Comparison of ENCODE assay signal across 17 cellular contexts in the genomic region with DNA sequence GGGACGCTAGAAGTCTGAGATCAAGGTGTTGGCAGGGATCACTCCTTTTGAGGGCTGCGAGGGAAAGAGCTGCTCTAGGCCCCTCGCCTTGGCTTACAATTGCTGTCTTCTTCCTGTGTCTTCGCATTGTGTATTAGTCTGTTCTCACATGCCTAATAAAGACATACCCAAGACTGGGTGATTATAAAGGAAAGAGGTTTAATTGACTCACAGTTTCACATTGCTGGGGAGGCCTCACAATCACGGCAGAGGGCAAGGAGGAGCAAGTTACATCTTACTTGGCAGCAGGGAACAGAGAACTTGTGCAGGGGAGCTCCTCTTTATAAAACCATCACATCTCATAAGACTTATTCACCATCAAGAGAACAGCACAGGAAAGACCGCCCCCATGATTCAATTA.
"Had no signal": no experiment of that assay in that cellular context is flagged by ENCODE, and none has a peak within 500 bp of the region (broad histone marks: within the 10 kb centered on the region; RNA-seq: fewer than 3 reads in every experiment).

No MANE protein-coding gene starts in this region.

- H3K27ac ChIP-seq: adrenal gland, breast epithelium, coronary artery, foreskin keratinocyte, neural progenitor cell, prostate gland, thyroid gland had no signal

- H3K4me3 Mint-ChIP-seq: mesothelial cell of epicardium; neural progenitor cell; stimulated activated naive B cell treated with anti-CD40 and anti-IgM and Interleukin-4, amounts not matched to agents 10 μg/mL and 1 μg/mL and 100 μg/mL, for 72 hours; T-helper 2 cell treated with Interferon-gamma antibody and Interleukin-4, amounts not matched to agents 5 μg/mL and 100 μg/mL, for 36 hours had no signal

- H3K27me3 Mint-ChIP-seq: stimulated activated naive B cell treated with anti-CD40 and anti-IgM and Interleukin-4, amounts not matched to agents 10 μg/mL and 1 μg/mL and 100 μg/mL, for 72 hours had no signal

- DNase-seq: activated CD8-positive, alpha-beta memory T cell treated with anti-CD3 and anti-CD28 coated beads, Interleukin-2, amount 50 U/mL, for 4 hours; activated T-cell treated with anti-CD3 and anti-CD28 coated beads, Interleukin-2, amount 50 U/mL, for 72 hours; adrenal gland; foreskin keratinocyte; hypothalamus; right cardiac atrium; SK-N-SH; stimulated activated CD4-positive, alpha-beta T cell treated with anti-CD3 and anti-CD28 coated beads, Interleukin-4, amount 100 ng/mL, for 4 hours; stimulated activated naive B cell treated with anti-CD40 and anti-IgM and Interleukin-4, amounts not matched to agents 10 μg/mL and 1 μg/mL and 100 μg/mL, for 72 hours; thyroid gland had no signal

- H3K27ac Mint-ChIP-seq: activated T-cell treated with anti-CD3 and anti-CD28 coated beads, Interleukin-2, amount 50 U/mL, for 72 hours; mesothelial cell of epicardium; neural progenitor cell; stimulated activated naive B cell treated with anti-CD40 and anti-IgM and Interleukin-4, amounts not matched to agents 10 μg/mL and 1 μg/mL and 100 μg/mL, for 72 hours; T-helper 2 cell treated with Interferon-gamma antibody and Interleukin-4, amounts not matched to agents 5 μg/mL and 100 μg/mL, for 36 hours had no signal

- H3K4me2 ChIP-seq: neural progenitor cell, SK-N-SH had no signal

- H3K27me3 ChIP-seq: adrenal gland, breast epithelium, foreskin keratinocyte, neural progenitor cell, thyroid gland had no signal

- H3K4me1 ChIP-seq: adrenal gland, breast epithelium, foreskin keratinocyte, neural progenitor cell, prostate gland, thyroid gland had no signal

- H3K9me3 ChIP-seq: adrenal gland, breast epithelium, prostate gland, SK-N-SH, thyroid gland had no signal

- H3K36me3 ChIP-seq: adrenal gland, breast epithelium, neural progenitor cell, prostate gland, thyroid gland had no signal

- ATAC-seq: activated T-cell treated with anti-CD3 and anti-CD28 coated beads, Interleukin-2, amount 50 U/mL, for 72 hours; foreskin keratinocyte; right cardiac atrium; stimulated activated naive B cell treated with anti-CD40 and anti-IgM and Interleukin-4, amounts not matched to agents 10 μg/mL and 1 μg/mL and 100 μg/mL, for 72 hours had no signal

- H3K9ac ChIP-seq: neural progenitor cell, SK-N-SH had no signal

- H2AFZ ChIP-seq: neural progenitor cell had no signal

- H3K4me1 Mint-ChIP-seq: neural progenitor cell had no signal

- H3K4me3 ChIP-seq: adrenal gland, breast epithelium, coronary artery, lung, neural progenitor cell, prostate gland, thyroid gland had no signal
